Comparison of ENCODE assay signal across 10 cellular contexts in the genomic region with DNA sequence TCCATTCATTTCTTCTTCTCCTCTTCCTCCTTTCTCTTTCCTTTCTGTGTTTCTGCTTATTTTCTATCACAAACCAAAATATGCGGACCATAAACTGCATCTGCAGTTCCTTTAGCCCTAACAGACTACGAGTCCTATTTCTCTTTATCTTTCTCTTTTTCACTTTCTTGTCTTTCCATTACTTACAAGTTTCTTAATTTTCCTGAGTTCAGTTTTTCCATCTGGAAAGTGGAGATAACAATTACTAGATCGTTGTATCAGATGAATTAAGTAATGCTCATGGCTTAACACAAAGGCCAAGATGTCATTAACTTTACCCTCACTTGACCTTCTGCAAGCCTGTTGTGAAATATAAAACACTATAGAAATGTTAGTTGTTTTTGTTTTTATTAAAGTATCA. TPM values are rescaled to one million over a fixed set of nuclear protein-coding genes. Genes with fewer than 3 reads are reported as not detected.
A peak's percentile ranks its signal among the peaks of the same experiment; 100 is the strongest.
DNase-seq lines count a peak whose midpoint lies in the region; ATAC-seq and TF ChIP-seq lines count a peak whose summit lies in the region.
"Had no signal": no experiment of that assay in that cellular context is flagged by ENCODE, and none has a peak within 500 bp of the region (broad histone marks: within the 10 kb centered on the region; RNA-seq: fewer than 3 reads in every experiment).

No MANE protein-coding gene starts in this region.

- no peaks in the 10 kb centered on the region for H3K27me3 Mint-ChIP-seq in activated naive CD8-positive, alpha-beta T cell treated with anti-CD3 and anti-CD28 coated beads, Interleukin-2, amount 50 U/mL, for 24 hours
- no peaks in the 10 kb centered on the region for H3K27me3 Mint-ChIP-seq in T-helper 2 cell treated with Interferon-gamma antibody and Interleukin-4, amounts not matched to agents 5 μg/mL and 100 μg/mL, for 36 hours (ENCODE audit: low read depth)
- H3K27me3 Mint-ChIP-seq: activated B cell treated with CpG ODN at 0.5 μM for 24 hours had no signal

- ATAC-seq in IMR-90 (ENCODE audit: low read depth) (no peak), HG02938 (IDR thresholded peaks at IDR 0.05; ENCODE audit: unreplicated experiment) (no peak), HG02610 (IDR thresholded peaks at IDR 0.05; ENCODE audit: unreplicated experiment) (no peak)
- ATAC-seq in activated naive CD8-positive, alpha-beta T cell treated with anti-CD3 and anti-CD28 coated beads, Interleukin-2, amount 50 U/mL, for 24 hours: no peak

- H3K9me1 ChIP-seq in IMR-90 (ENCODE audit: insufficient read depth, low read length): peaks cover 2% of the 10 kb centered on the region; the same call in 1 of the 2 replicates

- POLR2A ChIA-PET in IMR-90 (lab: Charles Lee; ENCODE audit: unreplicated experiment): interaction anchor here (1.8 kb wide), 1 partner anchor 8 kb away, joined by 4 read pairs; no protein-coding TSS in a partner anchor

- no peak overlapping the region for H3K14ac ChIP-seq in IMR-90 (replicated peaks; ENCODE audit: low read depth, low read length)

- no peak overlapping the region for H4K5ac ChIP-seq in IMR-90 (ENCODE audit: low read depth, low read length)

- H3K4me1 ChIP-seq in ES-I3 (ENCODE audit: insufficient read depth, low read length): no peaks in the 10 kb centered on the region
- 0 out of 2 replicates have a peak, but pooled peaks cover 2% of the 10 kb centered on the region for H3K4me1 ChIP-seq in IMR-90 (ENCODE audit: control insufficient read depth, insufficient read depth, low read length)
- peaks cover 9% of the 10 kb centered on the region for H3K4me1 ChIP-seq in neuron (ENCODE audit: insufficient read depth, low read length)

- dilution Hi-C loops in IMR-90 (cut with HindIII; ENCODE audit: low sequenced_read_pairs, unreplicated experiment): no loop called here

- H3K4me2 ChIP-seq in IMR-90 (ENCODE audit: low read depth, low read length): no peak overlapping the region

- intact Hi-C loops in IMR-90 (cut with micrococcal nuclease): no loop called here

- H3K18ac ChIP-seq in IMR-90 (ENCODE audit: low read depth, low read length): no peak overlapping the region

- H3K36me3 Mint-ChIP-seq in activated naive CD8-positive, alpha-beta T cell treated with anti-CD3 and anti-CD28 coated beads, Interleukin-2, amount 50 U/mL, for 24 hours (ENCODE audit: low read depth): peaks cover 13% of the 10 kb centered on the region
- peaks cover 2% of the 10 kb centered on the region for H3K36me3 Mint-ChIP-seq in T-helper 2 cell treated with Interferon-gamma antibody and Interleukin-4, amounts not matched to agents 5 μg/mL and 100 μg/mL, for 36 hours (ENCODE audit: low read depth)

- CTCF ChIA-PET in IMR-90 (lab: Yijun Ruan, JAX): no interaction called here

- no peak overlapping the region for H2BK5ac ChIP-seq in IMR-90 (ENCODE audit: low read depth, low read length, poor library complexity, severe bottlenecking)

- peak overlapping the region; percentile 69 to 98; a peak in 2 of 4 replicates for H4K8ac ChIP-seq in IMR-90 (ENCODE audit: low read depth in 2 of 2, low read length in 2 of 2)

- DNase-seq in IMR-90: no peak
- no peak for DNase-seq in activated naive CD8-positive, alpha-beta T cell treated with anti-CD3 and anti-CD28 coated beads, Interleukin-2, amount 50 U/mL, for 24 hours
- DNase-seq in T-helper 2 cell treated with Interferon-gamma antibody and Interleukin-4, amounts not matched to agents 5 μg/mL and 100 μg/mL, for 36 hours (ENCODE audit: low spot score): no peak
- DNase-seq: activated B cell treated with CpG ODN at 0.5 μM for 24 hours; left cardiac atrium; stimulated activated CD4-positive, alpha-beta T cell treated with anti-CD3 and anti-CD28 coated beads, Interleukin-2, amount 100 ng/mL, for 48 hours had no signal

- H3K9me3 ChIP-seq in ES-I3 (ENCODE audit: control insufficient read depth, insufficient read depth, low read length) (no peaks in the 10 kb centered on the region), IMR-90 (ENCODE audit: control insufficient read depth, insufficient read depth, low read length) (no peaks in the 10 kb centered on the region), neuron (ENCODE audit: low read length) (no peaks in the 10 kb centered on the region)

- H3K9me3 Mint-ChIP-seq in activated naive CD8-positive, alpha-beta T cell treated with anti-CD3 and anti-CD28 coated beads, Interleukin-2, amount 50 U/mL, for 24 hours: no peaks in the 10 kb centered on the region
- no peaks in the 10 kb centered on the region for H3K9me3 Mint-ChIP-seq in T-helper 2 cell treated with Interferon-gamma antibody and Interleukin-4, amounts not matched to agents 5 μg/mL and 100 μg/mL, for 36 hours
- H3K9me3 Mint-ChIP-seq: activated B cell treated with CpG ODN at 0.5 μM for 24 hours had no signal

- no peak overlapping the region for H2AK9ac ChIP-seq in IMR-90 (replicated peaks; ENCODE audit: low read depth, low read length, poor library complexity)

- WGBS in IMR-90 (ENCODE audit: extremely low coverage in 2 of 2, insufficient read length in 1 of 2), 2 experiments: no CpG with 5 or more reads among the region's 3 CpGs

- no peak overlapping the region for H2AK5ac ChIP-seq in IMR-90 (ENCODE audit: low read depth, low read length)

- H3K27ac ChIP-seq in IMR-90 (ENCODE audit: insufficient read depth, low read length): no peak overlapping the region

- no peak overlapping the region for H2BK20ac ChIP-seq in IMR-90 (ENCODE audit: low read depth, low read length)

- no peak overlapping the region for H4K91ac ChIP-seq in IMR-90 (ENCODE audit: insufficient read depth, low read depth, low read length)

- no peak for TF ChIP-seq POLR2A in IMR-90 (IDR thresholded peaks at IDR 0.05; ENCODE audit: low read depth, low read length)

- no peak for TF ChIP-seq RAD21 in IMR-90 (IDR thresholded peaks at IDR 0.05; ENCODE audit: low read length)

- no peak overlapping the region for H2BK120ac ChIP-seq in IMR-90 (ENCODE audit: low read depth, low read length)

- no peak overlapping the region for H3K27ac Mint-ChIP-seq in activated naive CD8-positive, alpha-beta T cell treated with anti-CD3 and anti-CD28 coated beads, Interleukin-2, amount 50 U/mL, for 24 hours
- no peak overlapping the region for H3K27ac Mint-ChIP-seq in T-helper 2 cell treated with Interferon-gamma antibody and Interleukin-4, amounts not matched to agents 5 μg/mL and 100 μg/mL, for 36 hours

- no peak overlapping the region for H3K23ac ChIP-seq in IMR-90 (ENCODE audit: low read depth, low read length)

- no peak overlapping the region for H2BK15ac ChIP-seq in IMR-90 (ENCODE audit: low read depth, low read length)

- no peak overlapping the region for H3K56ac ChIP-seq in IMR-90 (ENCODE audit: extremely low read depth, insufficient read depth, low read length)

- BruUV-seq in IMR-90 (replicated peaks; lab: Mats Ljungman, UMichigan): no TSS peak

- H2AFZ ChIP-seq in IMR-90 (replicated peaks; ENCODE audit: low read length, poor library complexity) (no peak overlapping the region), neuron (ENCODE audit: low read depth, low read length) (no peak overlapping the region)

- H3K4ac ChIP-seq in IMR-90 (ENCODE audit: low read depth, low read length): no peak overlapping the region

- in situ Hi-C loops in IMR-90 (cut with MboI; ENCODE audit: low sequenced_read_pairs): no loop called here

- TF ChIP-seq CTCF in IMR-90 (conservative IDR thresholded peaks at IDR 0.05; ENCODE audit: low read depth, low read length): no peak

- H3K79me1 ChIP-seq in IMR-90 (ENCODE audit: low read depth in 1 of 2, low read length in 2 of 2): peaks cover 25 to 30% of the 10 kb centered on the region in 2 experiments

- H3K4me3 Mint-ChIP-seq in activated naive CD8-positive, alpha-beta T cell treated with anti-CD3 and anti-CD28 coated beads, Interleukin-2, amount 50 U/mL, for 24 hours: peak overlapping the region; percentile 89
- no peak overlapping the region for H3K4me3 Mint-ChIP-seq in T-helper 2 cell treated with Interferon-gamma antibody and Interleukin-4, amounts not matched to agents 5 μg/mL and 100 μg/mL, for 36 hours

- H3K27me3 ChIP-seq in IMR-90 (ENCODE audit: control insufficient read depth, insufficient read depth, low read length): no peaks in the 10 kb centered on the region
- H3K27me3 ChIP-seq in neuron (ENCODE audit: insufficient read depth, low read length): no peaks in the 10 kb centered on the region

- H3K4me3 ChIP-seq in IMR-90 (ENCODE audit: insufficient read depth, low read depth, low read length): no peak overlapping the region
- H3K4me3 ChIP-seq in neuron (ENCODE audit: low read length): peak overlapping the region; percentile 83

- H3K36me3 ChIP-seq in ES-I3 (ENCODE audit: insufficient read depth, low read length) (no peaks in the 10 kb centered on the region; the same call in 1 of the 2 replicates), IMR-90 (ENCODE audit: control insufficient read depth, insufficient read depth, low read length) (peaks cover 5% of the 10 kb centered on the region; the same call in 1 of the 2 replicates), neuron (ENCODE audit: insufficient read depth, low read length) (peaks cover 9% of the 10 kb centered on the region)

- peak overlapping the region; percentile 77; the same call in 1 of the 2 replicates for H3K9ac ChIP-seq in ES-I3 (ENCODE audit: low read depth, low read length)
- no peak overlapping the region for H3K9ac ChIP-seq in IMR-90 (ENCODE audit: low read depth, low read length)

- H4K20me1 ChIP-seq in IMR-90 (ENCODE audit: insufficient read depth, low read length): no peaks in the 10 kb centered on the region

- H3K4me1 Mint-ChIP-seq in activated naive CD8-positive, alpha-beta T cell treated with anti-CD3 and anti-CD28 coated beads, Interleukin-2, amount 50 U/mL, for 24 hours: peaks cover 30% of the 10 kb centered on the region
- H3K4me1 Mint-ChIP-seq in T-helper 2 cell treated with Interferon-gamma antibody and Interleukin-4, amounts not matched to agents 5 μg/mL and 100 μg/mL, for 36 hours (ENCODE audit: low read depth): peaks cover 16% of the 10 kb centered on the region

RNA-seq across cellular contexts. Expression of a gene that starts 1.0 kb away (rescaled TPM):
- 51.4 and 58.8 TPM in 2 replicates for total RNA-seq in IMR-90 (2012; rRNA removed)
- polyA plus RNA-seq in IMR-90 (2012; rRNA removed): 135 and 138 TPM in 2 replicates
- 142 and 155 TPM in 2 replicates for polyA plus RNA-seq in IMR-90 (2012; cell fraction: cytosol; rRNA removed)
- polyA plus RNA-seq in IMR-90 (2012; cell fraction: nucleus; rRNA removed; ENCODE audit: low replicate concordance): 205 and 256 TPM in 2 replicates

RNA-seq across cellular contexts. Expression of a gene that starts 22.2 kb away (rescaled TPM):
- total RNA-seq in IMR-90 (2012; rRNA removed): under 0.01 and 0.18 TPM in 2 replicates
- polyA plus RNA-seq in IMR-90 (2012; rRNA removed): 5.4 and 6.8 TPM in 2 replicates
- 4.1 and 11.4 TPM in 2 replicates for polyA plus RNA-seq in IMR-90 (2012; cell fraction: cytosol; rRNA removed)
- polyA plus RNA-seq in IMR-90 (2012; cell fraction: nucleus; rRNA removed; ENCODE audit: low replicate concordance): 10.0 and 16.9 TPM in 2 replicates

RNA-seq across cellular contexts. Expression of a gene that starts 30.1 kb away (rescaled TPM):
- 236 and 244 TPM in 2 replicates for total RNA-seq in IMR-90 (2012; rRNA removed)
- 359 and 403 TPM in 2 replicates for polyA plus RNA-seq in IMR-90 (2012; rRNA removed)
- 225 and 535 TPM in 2 replicates for polyA plus RNA-seq in IMR-90 (2012; cell fraction: cytosol; rRNA removed)
- polyA plus RNA-seq in IMR-90 (2012; cell fraction: nucleus; rRNA removed; ENCODE audit: low replicate concordance): 257 and 322 TPM in 2 replicates

RNA-seq across cellular contexts. Expression of a gene that starts 33.7 kb away (rescaled TPM):
- total RNA-seq in IMR-90 (2012; rRNA removed): 16.3 and 17.5 TPM in 2 replicates
- polyA plus RNA-seq in IMR-90 (2012; rRNA removed): 53.7 and 55.6 TPM in 2 replicates
- 23.1 and 32.3 TPM in 2 replicates for polyA plus RNA-seq in IMR-90 (2012; cell fraction: cytosol; rRNA removed)
- 169 and 187 TPM in 2 replicates for polyA plus RNA-seq in IMR-90 (2012; cell fraction: nucleus; rRNA removed; ENCODE audit: low replicate concordance)

RNA-seq across cellular contexts. Expression of a gene that starts 43.3 kb away (rescaled TPM):
- total RNA-seq in IMR-90 (2012; rRNA removed): 11.4 and 17.2 TPM in 2 replicates
- polyA plus RNA-seq in IMR-90 (2012; rRNA removed): 275 and 288 TPM in 2 replicates
- 442 and 548 TPM in 2 replicates for polyA plus RNA-seq in IMR-90 (2012; cell fraction: cytosol; rRNA removed)
- polyA plus RNA-seq in IMR-90 (2012; cell fraction: nucleus; rRNA removed; ENCODE audit: low replicate concordance): 174 and 202 TPM in 2 replicates
